Comparison of ENCODE assay signal across 29 cellular contexts in genomic region chr2:20519309-20519708, GRCh38.
DNase-seq lines count a peak whose midpoint lies in the region; ATAC-seq, FAIRE-seq and TF ChIP-seq lines count a peak whose summit lies in the region.
"Had no signal": no experiment of that assay in that cellular context is flagged by ENCODE, and none has a peak within 500 bp of the region (broad histone marks: within the 10 kb centered on the region; RNA-seq: fewer than 3 reads in every experiment).

No MANE protein-coding gene starts in this region.

- H3K4ac ChIP-seq in mesenchymal stem cell (ENCODE audit: low read depth in 1 of 2, low read length in 2 of 2) = no peak overlapping the region

- H3K27ac ChIP-seq in WERI-Rb-1 (no peak overlapping the region), mesenchymal stem cell (ENCODE audit: low read length, poor library complexity, severe bottlenecking) (no peak overlapping the region), sigmoid colon (no peak overlapping the region), GM23338 (ENCODE audit: low read depth) (no peak overlapping the region)
- H3K27ac ChIP-seq: BLaER1 treated with 17β-estradiol and CSF1 and Interleukin-3, amounts not matched to agents 10 nM and 100 nM; HL-60; RWPE1 had no signal

- H4K91ac ChIP-seq in mesenchymal stem cell (ENCODE audit: low read length) = no peak overlapping the region

- no peak overlapping the region for H2AFZ ChIP-seq in mesenchymal stem cell (ENCODE audit: low read depth, low read length)
- H2AFZ ChIP-seq in GM23338 = no peak overlapping the region

- TF ChIP-seq CTCF in Calu3 (IDR thresholded peaks at IDR 0.05; ENCODE audit: unreplicated experiment) = no peak
- TF ChIP-seq CTCF in WERI-Rb-1 (IDR thresholded peaks at IDR 0.05; ENCODE audit: low read depth, low read length) = 0 out of 2 replicates have a peak, but pooled peaks have one; percentile 33
- no peak for TF ChIP-seq CTCF in sigmoid colon (IDR thresholded peaks at IDR 0.05)
- no peak for TF ChIP-seq CTCF in GM23338 (conservative IDR thresholded peaks at IDR 0.05; ENCODE audit: low read depth in 2 of 2)

- peak overlapping the region; percentile 99 for H3K27ac Mint-ChIP-seq in Calu3 (ENCODE audit: unreplicated experiment)
- no peak overlapping the region for H3K27ac Mint-ChIP-seq in GM23338
- H3K27ac Mint-ChIP-seq: CD4-positive, alpha-beta memory T cell had no signal

- BruUV-seq in Calu3 (replicated peaks; lab: Mats Ljungman, UMichigan) = no TSS peak

- H3K4me3 Mint-ChIP-seq in Calu3 (ENCODE audit: low read depth, unreplicated experiment) (no peak overlapping the region), GM23338 (no peak overlapping the region)
- H3K4me3 Mint-ChIP-seq: CD4-positive, alpha-beta memory T cell had no signal

- no peak overlapping the region for H3K23ac ChIP-seq in mesenchymal stem cell (ENCODE audit: low read length in 2 of 2)

- H3K79me1 ChIP-seq in mesenchymal stem cell (replicated peaks; ENCODE audit: low read length, poor library complexity, severe bottlenecking) = no peaks in the 10 kb centered on the region

- H2BK5ac ChIP-seq in mesenchymal stem cell (ENCODE audit: low read depth, low read length, poor library complexity, severe bottlenecking) = no peak overlapping the region

- H4K20me1 ChIP-seq in GM23338 (replicated peaks; ENCODE audit: insufficient read depth) = no peaks in the 10 kb centered on the region
- H4K20me1 ChIP-seq: BLaER1 treated with 17β-estradiol and CSF1 and Interleukin-3, amounts not matched to agents 10 nM and 100 nM had no signal

- no peak overlapping the region for H2BK12ac ChIP-seq in mesenchymal stem cell (ENCODE audit: low read length in 2 of 2)

- intact Hi-C loops in Calu3 (cut with micrococcal nuclease; ENCODE audit: unreplicated experiment) = loop anchor here (5.0 kb wide), 1 partner anchor 63 kb away; no protein-coding TSS in a partner anchor
- intact Hi-C loops in sigmoid colon (cut with DNase I) = no loop called here

- H3K4me1 ChIP-seq in mesenchymal stem cell (ENCODE audit: control insufficient read depth, insufficient read depth, low read depth, low read length) (peaks cover 35% of the 10 kb centered on the region), sigmoid colon (peaks cover 0 to 23% (median 7%) of the 10 kb centered on the region in 4 donors), GM23338 (ENCODE audit: insufficient read depth) (no peaks in the 10 kb centered on the region)
- H3K4me1 ChIP-seq: Caco-2 had no signal

- H3K14ac ChIP-seq in mesenchymal stem cell (ENCODE audit: low read length in 2 of 2) = no peak overlapping the region

- TF ChIP-seq EP300 in sigmoid colon (IDR thresholded peaks at IDR 0.05) = no peak

- H3K9ac ChIP-seq in mesenchymal stem cell (ENCODE audit: low read length) = no peak overlapping the region
- H3K9ac ChIP-seq: BLaER1 treated with 17β-estradiol and CSF1 and Interleukin-3, amounts not matched to agents 10 nM and 100 nM had no signal

- H3K36me3 Mint-ChIP-seq in Calu3 (ENCODE audit: insufficient read depth, unreplicated experiment) (peaks cover 25% of the 10 kb centered on the region), GM23338 (ENCODE audit: low read depth) (peaks cover 6% of the 10 kb centered on the region; the same call in 2 of the 3 replicates)
- H3K36me3 Mint-ChIP-seq: CD4-positive, alpha-beta memory T cell had no signal

- H3K18ac ChIP-seq in mesenchymal stem cell (ENCODE audit: low read depth in 1 of 2, low read length in 2 of 2) = no peak overlapping the region

- H3K4me3 ChIP-seq in WERI-Rb-1 (ENCODE audit: low read depth, low read length) (no peak overlapping the region), mesenchymal stem cell (ENCODE audit: insufficient read depth in 1 of 2, low read depth in 1 of 2, low read length in 2 of 2) (no peak overlapping the region), sigmoid colon (no peak overlapping the region), GM23338 (no peak overlapping the region)
- H3K4me3 ChIP-seq: BLaER1 treated with 17β-estradiol and CSF1 and Interleukin-3, amounts not matched to agents 10 nM and 100 nM had no signal

- no peak for TF ChIP-seq POLR2A in sigmoid colon (IDR thresholded peaks at IDR 0.05)

- no peaks in the 10 kb centered on the region for H3F3A ChIP-seq in GM23338 (replicated peaks; ENCODE audit: low read depth)

- DNase-seq in Calu3 (no peak), WERI-Rb-1 (no peak), mesenchymal stem cell (no peak), sigmoid colon (peak; percentile 46), NCI-H1048 (lab: John Stamatoyannopoulos, UW) (no peak), NOMO-1 (lab: John Stamatoyannopoulos, UW; ENCODE audit: unreplicated experiment in 2 of 2) (no peak), RCC 7860 (ENCODE audit: low spot score) (no peak), GM23338 (ENCODE audit: low spot score) (no peak)
- DNase-seq: Caco-2; CD4-positive, alpha-beta memory T cell; DMS 273 treated with DMSO at 0.1 percent for 48 hours; DMS79; EL; GDM1; H7; Karpas-422; NCI-H1105; NCI-H146; NCI-H1930; NCI-H2107; NCI-H446; NCI-H524 treated with DMSO at 0.1 percent for 48 hours; SHP77 treated with DMSO at 0.1 percent for 48 hours had no signal

- peaks cover 56% of the 10 kb centered on the region for H3K4me1 Mint-ChIP-seq in Calu3 (ENCODE audit: low read depth, unreplicated experiment)
- H3K4me1 Mint-ChIP-seq in GM23338 = peaks cover 12% of the 10 kb centered on the region
- H3K4me1 Mint-ChIP-seq: CD4-positive, alpha-beta memory T cell had no signal

- WGBS in mesenchymal stem cell = 94% methylated on average over 3 of the region's 3 CpGs
- 94 to 95% methylated on average over 3 of the region's 3 CpGs for WGBS in sigmoid colon, 2 donors

- H3K9me3 Mint-ChIP-seq in Calu3 (ENCODE audit: low read depth, unreplicated experiment) (peaks cover 3% of the 10 kb centered on the region), GM23338 (peaks cover 5% of the 10 kb centered on the region)

- no peaks in the 10 kb centered on the region for H3K79me2 ChIP-seq in GM23338 (replicated peaks; ENCODE audit: insufficient read depth)

- no peak for ATAC-seq in GM23338

- H3K9me2 ChIP-seq in GM23338 (ENCODE audit: insufficient read depth) = 0 out of 2 replicates have a peak, but pooled peaks cover 7% of the 10 kb centered on the region

- H3K4me2 ChIP-seq in mesenchymal stem cell (ENCODE audit: low read length, poor library complexity, severe bottlenecking) (no peak overlapping the region), GM23338 (no peak overlapping the region)
- H3K4me2 ChIP-seq: BLaER1 treated with 17β-estradiol and CSF1 and Interleukin-3, amounts not matched to agents 10 nM and 100 nM had no signal

- CTCF ChIA-PET in Calu3 (lab: Charles Lee) = no interaction called here

- peak overlapping the region; percentile 10 for H2AK5ac ChIP-seq in mesenchymal stem cell (ENCODE audit: low read length, severe bottlenecking)

- H3K36me3 ChIP-seq in WERI-Rb-1 (no peaks in the 10 kb centered on the region), mesenchymal stem cell (ENCODE audit: control insufficient read depth in 1 of 2, insufficient read depth in 2 of 2, low read depth in 1 of 2, low read length in 2 of 2) (no peaks in the 10 kb centered on the region), sigmoid colon (no peaks in the 10 kb centered on the region), GM23338 (ENCODE audit: insufficient read depth) (no peaks in the 10 kb centered on the region)
- H3K36me3 ChIP-seq: BLaER1 treated with 17β-estradiol and CSF1 and Interleukin-3, amounts not matched to agents 10 nM and 100 nM had no signal

- H3K27me3 Mint-ChIP-seq in Calu3 (ENCODE audit: unreplicated experiment) (no peaks in the 10 kb centered on the region), GM23338 (ENCODE audit: insufficient read depth, low read depth, poor library complexity) (peaks cover 6% of the 10 kb centered on the region)

- no peak overlapping the region for H4K8ac ChIP-seq in mesenchymal stem cell (ENCODE audit: low read length)

- no peak for FAIRE-seq in RCC 7860 (lab: Jason Lieb, UNC)
- FAIRE-seq: A204.1, GM12892, GM19239 had no signal

- H3K27me3 ChIP-seq in WERI-Rb-1 (ENCODE audit: insufficient read depth, low read depth, severe bottlenecking) = no peaks in the 10 kb centered on the region
- no peaks in the 10 kb centered on the region for H3K27me3 ChIP-seq in mesenchymal stem cell (ENCODE audit: control insufficient read depth in 1 of 2, insufficient read depth in 1 of 2, low read length in 2 of 2)
- H3K27me3 ChIP-seq in sigmoid colon = no peaks in the 10 kb centered on the region
- H3K27me3 ChIP-seq in GM23338 (ENCODE audit: insufficient read depth) = no peaks in the 10 kb centered on the region

- H3K9me3 ChIP-seq in WERI-Rb-1 (ENCODE audit: severe bottlenecking) (peaks cover 8% of the 10 kb centered on the region), mesenchymal stem cell (ENCODE audit: control insufficient read depth, low read length) (no peaks in the 10 kb centered on the region), sigmoid colon (no peaks in the 10 kb centered on the region)

- no peak overlapping the region for H2BK120ac ChIP-seq in mesenchymal stem cell (ENCODE audit: low read depth, low read length)

- H2BK15ac ChIP-seq in mesenchymal stem cell (ENCODE audit: low read depth, poor library complexity, severe bottlenecking) = no peak overlapping the region

TF ChIP-seq in GM23338, 12 proteins besides CTCF, POLR2A, EP300 and RAD21 (continues in another document):
- TF ChIP-seq JUNB (IDR thresholded peaks at IDR 0.05; ENCODE audit: unreplicated experiment) (no peak), EZH2 (IDR thresholded peaks at IDR 0.05; ENCODE audit: low read depth, unreplicated experiment) (no peak), ZNF114 (CRISPR knock-in tag; IDR thresholded peaks at IDR 0.05) (no peak), EZH2phosphoT487 (IDR thresholded peaks at IDR 0.05; ENCODE audit: unreplicated experiment) (no peak), STAT1 (IDR thresholded peaks at IDR 0.05; ENCODE audit: unreplicated experiment) (no peak)
- TF ChIP-seq, protein P1, sequence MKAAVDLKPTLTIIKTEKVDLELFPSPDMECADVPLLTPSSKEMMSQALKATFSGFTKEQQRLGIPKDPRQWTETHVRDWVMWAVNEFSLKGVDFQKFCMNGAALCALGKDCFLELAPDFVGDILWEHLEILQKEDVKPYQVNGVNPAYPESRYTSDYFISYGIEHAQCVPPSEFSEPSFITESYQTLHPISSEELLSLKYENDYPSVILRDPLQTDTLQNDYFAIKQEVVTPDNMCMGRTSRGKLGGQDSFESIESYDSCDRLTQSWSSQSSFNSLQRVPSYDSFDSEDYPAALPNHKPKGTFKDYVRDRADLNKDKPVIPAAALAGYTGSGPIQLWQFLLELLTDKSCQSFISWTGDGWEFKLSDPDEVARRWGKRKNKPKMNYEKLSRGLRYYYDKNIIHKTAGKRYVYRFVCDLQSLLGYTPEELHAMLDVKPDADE (IDR thresholded peaks at IDR 0.05) = no peak
